In the genomic region with DNA sequence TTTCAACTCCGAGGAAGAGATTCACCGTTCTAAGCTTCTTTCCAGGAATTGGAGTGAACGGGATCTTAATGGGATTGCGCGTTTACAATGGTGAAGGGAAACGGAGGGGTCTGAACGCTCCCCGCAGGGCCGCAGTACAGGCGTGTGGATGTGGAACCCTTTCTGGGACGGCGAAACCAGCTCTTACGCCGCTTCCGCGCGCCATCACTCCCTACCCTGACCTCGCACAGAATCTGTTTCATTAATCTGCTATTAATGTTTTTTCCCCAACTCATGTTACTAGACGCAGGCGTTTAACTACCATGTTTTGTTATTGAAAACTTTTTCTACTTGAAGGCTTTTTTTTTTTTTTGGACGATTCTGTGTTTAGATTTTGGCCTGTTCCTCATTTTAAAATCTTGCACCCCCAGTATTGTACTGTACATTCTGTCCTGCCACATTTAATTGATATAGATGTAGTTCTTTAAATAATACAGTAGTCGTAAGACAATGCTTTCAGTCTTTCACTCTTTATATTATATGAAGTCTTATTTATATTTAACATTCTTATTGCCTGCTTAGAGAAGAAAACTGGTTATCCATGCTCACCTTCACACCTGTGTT, we compare ENCODE assay signal across 8 cellular contexts. TPM values are rescaled to one million over a fixed set of nuclear protein-coding genes. Genes with fewer than 3 reads are reported as not detected.
DNase-seq lines count a peak whose midpoint lies in the region; ATAC-seq and TF ChIP-seq lines count a peak whose summit lies in the region.

No MANE protein-coding gene starts in this region.

- no peaks in the 10 kb centered on the region for H3K9me3 ChIP-seq in CD8-positive, alpha-beta T cell (ENCODE audit: low read length)

- peaks cover 6% of the 10 kb centered on the region for H3K36me3 Mint-ChIP-seq in CD8-positive, alpha-beta T cell
- no peaks in the 10 kb centered on the region for H3K36me3 Mint-ChIP-seq in natural killer cell treated with Interleukin-12 subunit alpha and Interleukin-12 subunit beta and Interleukin-15 and Interleukin-18, amount 100 ng/mL, for 72 hours

- TF ChIP-seq CTCF in CD8-positive, alpha-beta T cell (IDR thresholded peaks at IDR 0.05) = no peak

- intact Hi-C loops in CD8-positive, alpha-beta T cell (cut with DNase I, micrococcal nuclease) = loop anchor here (1.0 to 5.0 kb wide), 7 partner anchors 41 to 639 kb away; partner anchors contain the start of gene CLIC5 (in 1 of the 2)

- peaks cover 8% of the 10 kb centered on the region for H3K4me1 ChIP-seq in CD8-positive, alpha-beta T cell (ENCODE audit: insufficient read depth, low read length)

- POLR2A ChIA-PET in CD8-positive, alpha-beta T cell (lab: Charles Lee) = interaction anchor here (0.6 to 2.4 kb wide), 18 partner anchors 8 to 723 kb away, joined by 3 to 22 read pairs (median 4); partner anchors contain the start of gene RUNX2

- H3K36me3 ChIP-seq in CD8-positive, alpha-beta T cell (ENCODE audit: insufficient read depth, low read length) = no peaks in the 10 kb centered on the region

- DNase-seq in CD8-positive, alpha-beta T cell = peak in 1 of 7 experiments; percentile 25
- DNase-seq in T follicular helper cell (ENCODE audit: low read depth) (peak; percentile 3), epithelial cell of prostate (ENCODE audit: low read depth, low spot score) (no peak), hepatic stellate cell (ENCODE audit: low spot score) (no peak), 8988T (no peak)
- DNase-seq in natural killer cell treated with Interleukin-12 subunit alpha and Interleukin-12 subunit beta and Interleukin-15 and Interleukin-18, amount 100 ng/mL, for 72 hours (ENCODE audit: low spot score) = no peak

- no peaks in the 10 kb centered on the region for H3K27me3 ChIP-seq in CD8-positive, alpha-beta T cell (ENCODE audit: insufficient read depth, low read length)

- H3K4me3 ChIP-seq in CD8-positive, alpha-beta T cell (ENCODE audit: low read depth, low read length) = peak overlapping the region; percentile 90

- H3K4me1 Mint-ChIP-seq in CD8-positive, alpha-beta T cell (ENCODE audit: low read depth) = peaks cover 29% of the 10 kb centered on the region
- H3K4me1 Mint-ChIP-seq in natural killer cell treated with Interleukin-12 subunit alpha and Interleukin-12 subunit beta and Interleukin-15 and Interleukin-18, amount 100 ng/mL, for 72 hours (ENCODE audit: low read depth in 2 of 2) = peaks cover 20 to 21% of the 10 kb centered on the region in 2 donors

- no peaks in the 10 kb centered on the region for H3K27me3 Mint-ChIP-seq in CD8-positive, alpha-beta T cell (ENCODE audit: low read depth)
- no peaks in the 10 kb centered on the region for H3K27me3 Mint-ChIP-seq in natural killer cell treated with Interleukin-12 subunit alpha and Interleukin-12 subunit beta and Interleukin-15 and Interleukin-18, amount 100 ng/mL, for 72 hours

- peak overlapping the region; percentile 99 for H3K27ac Mint-ChIP-seq in CD8-positive, alpha-beta T cell
- H3K27ac Mint-ChIP-seq in natural killer cell treated with Interleukin-12 subunit alpha and Interleukin-12 subunit beta and Interleukin-15 and Interleukin-18, amount 100 ng/mL, for 72 hours = peak overlapping the region; percentile 99

- ATAC-seq in CD8-positive, alpha-beta T cell = no peak
- peak; percentile 30 for ATAC-seq in GM19351 (IDR thresholded peaks at IDR 0.05; ENCODE audit: unreplicated experiment)
- peak; percentile 25 for ATAC-seq in HG03442 (IDR thresholded peaks at IDR 0.05; ENCODE audit: unreplicated experiment)
- peak; percentile 25 to 28 for ATAC-seq in natural killer cell treated with Interleukin-12 subunit alpha and Interleukin-12 subunit beta and Interleukin-15 and Interleukin-18, amount 100 ng/mL, for 72 hours

- peak overlapping the region; percentile 95 for H3K27ac ChIP-seq in CD8-positive, alpha-beta T cell (ENCODE audit: low read depth, low read length)
- peak overlapping the region; percentile 78 for H3K27ac ChIP-seq in epithelial cell of prostate

- H3K4me3 Mint-ChIP-seq in CD8-positive, alpha-beta T cell = peak overlapping the region; percentile 96
- peak overlapping the region; percentile 100 for H3K4me3 Mint-ChIP-seq in natural killer cell treated with Interleukin-12 subunit alpha and Interleukin-12 subunit beta and Interleukin-15 and Interleukin-18, amount 100 ng/mL, for 72 hours

- H3K9me3 Mint-ChIP-seq in CD8-positive, alpha-beta T cell = no peaks in the 10 kb centered on the region
- no peaks in the 10 kb centered on the region for H3K9me3 Mint-ChIP-seq in natural killer cell treated with Interleukin-12 subunit alpha and Interleukin-12 subunit beta and Interleukin-15 and Interleukin-18, amount 100 ng/mL, for 72 hours

- CTCF ChIA-PET in CD8-positive, alpha-beta T cell (lab: Charles Lee) = interaction anchor here (0.6 to 2.2 kb wide), 7 partner anchors 12 to 723 kb away, joined by 3 to 10 read pairs (median 6); partner anchors contain the start of gene RUNX2

RNA-seq across cellular contexts. Expression of gene SUPT3H, which starts 0.7 kb away (rescaled TPM):
- 10 to 100 TPM in 1 of 2 experiments, 1 to 10 TPM in 1; 9.4 to 10.7 TPM for total RNA-seq in CD8-positive, alpha-beta T cell
- 1 to 10 TPM; 5.3 to 9.6 TPM for total RNA-seq in natural killer cell treated with Interleukin-12 subunit alpha and Interleukin-12 subunit beta and Interleukin-15 and Interleukin-18, amount 100 ng/mL, for 72 hours

RNA-seq across cellular contexts. Expression of gene RUNX2, which starts 50.3 kb away (rescaled TPM):
- 10 to 100 TPM; 11.7 to 13.8 TPM for total RNA-seq in CD8-positive, alpha-beta T cell
- 10 to 100 TPM in 1 of 2 donors, 1 to 10 TPM in 1; 6.7 to 29.5 TPM for total RNA-seq in natural killer cell treated with Interleukin-12 subunit alpha and Interleukin-12 subunit beta and Interleukin-15 and Interleukin-18, amount 100 ng/mL, for 72 hours
